ENCODE assay signal across 8 cellular contexts in the genomic region with DNA sequence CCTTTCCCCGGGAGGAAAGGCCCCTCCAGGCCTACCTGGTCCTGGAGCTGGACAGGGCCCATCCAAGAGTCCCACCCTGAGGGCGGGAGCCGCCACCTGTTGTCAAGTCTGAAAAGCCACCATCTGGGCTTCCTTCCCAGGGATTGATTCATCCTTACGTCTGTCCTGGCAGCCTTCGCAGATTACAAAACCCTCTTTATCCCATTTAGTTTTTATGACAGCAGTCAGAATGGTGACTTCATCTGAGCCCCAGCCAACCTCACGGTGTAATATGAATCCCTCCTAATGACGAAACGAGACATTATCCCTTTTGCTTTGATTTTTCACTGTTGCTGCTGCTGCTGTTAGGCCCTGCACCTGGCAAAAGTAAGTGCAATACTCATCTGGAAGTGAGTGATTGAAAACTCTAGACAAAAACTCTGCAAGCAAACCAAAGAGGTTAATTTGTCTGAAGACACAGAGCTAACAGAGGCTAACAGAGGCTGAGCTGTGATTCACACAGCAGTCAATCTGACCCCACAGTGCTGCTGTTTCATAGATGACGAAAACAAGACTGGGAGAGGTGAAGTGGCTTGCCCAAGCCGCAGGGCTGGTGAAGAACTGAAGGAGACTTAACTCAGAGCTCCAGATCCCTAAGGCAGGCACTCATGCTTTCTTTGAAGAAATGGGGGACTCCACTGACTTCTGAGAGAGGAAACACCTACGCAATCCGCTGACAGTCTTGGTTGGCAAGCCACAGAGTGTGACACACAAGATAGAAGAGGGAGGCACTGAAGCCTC. TPM values are rescaled to one million over a fixed set of nuclear protein-coding genes. Genes with fewer than 3 reads are reported as not detected.
DNase-seq lines count a peak whose midpoint lies in the region; ATAC-seq, FAIRE-seq and TF ChIP-seq lines count a peak whose summit lies in the region.

No MANE protein-coding gene starts in this region.

- H3K36me3 ChIP-seq in DND-41 (ENCODE audit: insufficient read depth, low read length) (no peaks in the 10 kb centered on the region), WERI-Rb-1 (no peaks in the 10 kb centered on the region), keratinocyte (ENCODE audit: control insufficient read depth in 2 of 2, extremely low read depth in 1 of 2, insufficient read depth in 2 of 2, low read length in 2 of 2) (no peaks in the 10 kb centered on the region), thymus (ENCODE audit: control insufficient read depth, insufficient read depth) (no peaks in the 10 kb centered on the region)

- H3K9me3 ChIP-seq in DND-41 (ENCODE audit: insufficient read depth, low read length, severe bottlenecking): no peaks in the 10 kb centered on the region
- no peaks in the 10 kb centered on the region for H3K9me3 ChIP-seq in WERI-Rb-1 (ENCODE audit: severe bottlenecking)
- H3K9me3 ChIP-seq in keratinocyte (ENCODE audit: control insufficient read depth, low read depth, low read length): no peaks in the 10 kb centered on the region
- H3K9me3 ChIP-seq in thymus (ENCODE audit: control insufficient read depth): no peaks in the 10 kb centered on the region

- H3K9me1 ChIP-seq in keratinocyte (ENCODE audit: control insufficient read depth, extremely low read depth, insufficient read depth, low read length): no peaks in the 10 kb centered on the region

- H2AFZ ChIP-seq in DND-41 (ENCODE audit: low read depth, low read length) (no peak overlapping the region), keratinocyte (ENCODE audit: control insufficient read depth, low read length) (no peak overlapping the region)

- H3K27ac ChIP-seq in DND-41 (ENCODE audit: low read length): no peak overlapping the region
- H3K27ac ChIP-seq in WERI-Rb-1: peak overlapping the region; percentile 57
- H3K27ac ChIP-seq in keratinocyte (ENCODE audit: control insufficient read depth, insufficient read depth, low read length): peak overlapping the region; percentile 77
- peak overlapping the region; percentile 38 for H3K27ac ChIP-seq in thymus (ENCODE audit: low read depth)

- TF ChIP-seq CTCF in DND-41 (IDR thresholded peaks at IDR 0.05; ENCODE audit: borderline replicate concordance, extremely low read depth, low read length, poor library complexity, severe bottlenecking) (no peak), WERI-Rb-1 (IDR thresholded peaks at IDR 0.05; ENCODE audit: low read depth, low read length) (peak; percentile 40; the same call in 1 of the 2 replicates), keratinocyte (optimal IDR thresholded peaks at IDR 0.05 in 1 of 3, IDR thresholded peaks at IDR 0.05 in 1 of 3, conservative IDR thresholded peaks at IDR 0.05 in 1 of 3; ENCODE audit: extremely low read depth in 1 of 3, insufficient read depth in 2 of 3, low read length in 3 of 3) (no peak)

- H3K4me2 ChIP-seq in DND-41 (ENCODE audit: insufficient read depth, low read length) (no peak overlapping the region), keratinocyte (ENCODE audit: control insufficient read depth, extremely low read depth, insufficient read depth, low read depth, low read length) (peak overlapping the region; percentile 60)

- no peak overlapping the region for H3K4me3 ChIP-seq in DND-41 (ENCODE audit: low read depth in 1 of 2, low read length in 2 of 2)
- no peak overlapping the region for H3K4me3 ChIP-seq in WERI-Rb-1 (ENCODE audit: low read depth, low read length)
- H3K4me3 ChIP-seq in keratinocyte (ENCODE audit: control insufficient read depth in 2 of 3, extremely low read depth in 1 of 3, insufficient read depth in 2 of 3, low read depth in 1 of 3, low read length in 3 of 3): peak overlapping the region in 1 of 3 experiments; percentile 7
- H3K4me3 ChIP-seq in thymus (ENCODE audit: low read length): no peak overlapping the region

- no peak for DNase-seq in DND-41
- peak; percentile 59 for DNase-seq in NCI-H1694 treated with DMSO at 0.1 percent for 48 hours (lab: John Stamatoyannopoulos, UW)
- DNase-seq in WERI-Rb-1: peak; percentile 95
- peak; percentile 92 for DNase-seq in keratinocyte (ENCODE audit: low read depth, low spot score)
- DNase-seq in HT-29 (ENCODE audit: low spot score): no peak
- DNase-seq in activated CD8-positive, alpha-beta memory T cell treated with anti-CD3 and anti-CD28 coated beads, Interleukin-2, amount 50 U/mL, for 48 hours: no peak

- H3K27me3 ChIP-seq in DND-41 (ENCODE audit: insufficient read depth, low read length, poor library complexity) (peaks cover 31% of the 10 kb centered on the region), WERI-Rb-1 (ENCODE audit: insufficient read depth, low read depth, severe bottlenecking) (no peaks in the 10 kb centered on the region), keratinocyte (ENCODE audit: control insufficient read depth, extremely low read depth, insufficient read depth, low read length) (no peaks in the 10 kb centered on the region), thymus (ENCODE audit: control insufficient read depth, insufficient read depth) (no peaks in the 10 kb centered on the region)

- dilution Hi-C loops in keratinocyte (cut with MboI; ENCODE audit: extremely low pct_ligation_motif_present, low sequenced_read_pairs): no loop called here

- WGBS in thymus: 79% methylated on average over 12 of the region's 12 CpGs

- H4K20me1 ChIP-seq in DND-41 (ENCODE audit: insufficient read depth, low read length): no peaks in the 10 kb centered on the region
- no peaks in the 10 kb centered on the region for H4K20me1 ChIP-seq in keratinocyte (ENCODE audit: control insufficient read depth, extremely low read depth, insufficient read depth, low read length)

- H3K9ac ChIP-seq in DND-41 (ENCODE audit: low read depth, low read length) (no peak overlapping the region), keratinocyte (ENCODE audit: control insufficient read depth, extremely low read depth, insufficient read depth, low read length) (peak overlapping the region; percentile 24)

- H3K79me2 ChIP-seq in DND-41 (ENCODE audit: insufficient read depth, low read length) (no peaks in the 10 kb centered on the region), keratinocyte (ENCODE audit: control insufficient read depth, insufficient read depth, low read length) (no peaks in the 10 kb centered on the region)

- ATAC-seq in DND-41 (ENCODE audit: insufficient read depth, low read depth) (0 out of 3 replicates have a peak, but pooled peaks have one; percentile 18), HG03378 (IDR thresholded peaks at IDR 0.05; ENCODE audit: unreplicated experiment) (no peak)

- FAIRE-seq in keratinocyte (lab: Jason Lieb, UNC): peak; percentile 98

- H3K4me1 ChIP-seq in DND-41 (ENCODE audit: insufficient read depth, low read length) (no peaks in the 10 kb centered on the region), keratinocyte (ENCODE audit: control insufficient read depth, extremely low read depth, insufficient read depth, low read length) (peaks cover 42% of the 10 kb centered on the region), thymus (ENCODE audit: control insufficient read depth, insufficient read depth, low read length) (no peaks in the 10 kb centered on the region)

RNA-seq across cellular contexts. Expression of a gene that starts 30.0 kb away (rescaled TPM):
- polyA plus RNA-seq in keratinocyte (13.1 to 31.2 TPM (median 16.0 TPM) in 3 replicates), thymus (247 TPM)
- polyA plus RNA-seq in keratinocyte (2011; ENCODE audit: low read depth): 12.2 TPM
- 13.8 and 57.6 TPM in 2 replicates for polyA plus RNA-seq in keratinocyte (2011; cell fraction: cytosol; rRNA removed)
- 13.4 and 38.0 TPM in 2 replicates for polyA plus RNA-seq in keratinocyte (2011; cell fraction: nucleus; rRNA removed)
- 11.8 and 21.1 TPM in 2 replicates for polyA plus RNA-seq in keratinocyte (2012; ENCODE audit: low replicate concordance)
- 0.92 to 3.0 TPM (median 2.2 TPM) in 3 replicates for polyA minus RNA-seq in keratinocyte
- polyA minus RNA-seq in keratinocyte (2011; cell fraction: cytosol; rRNA and poly(A)+ RNA removed): not detected
- polyA minus RNA-seq in keratinocyte (2011; cell fraction: nucleus; rRNA and poly(A)+ RNA removed): 4.7 and 9.0 TPM in 2 replicates
- not detected in 2 replicates for total RNA-seq in HT-29 (2014; rRNA removed; shearing (Covaris generic))

RNA-seq across cellular contexts. Expression of a gene that starts 45.3 kb away (rescaled TPM):
- polyA plus RNA-seq in keratinocyte (1,608 to 5,801 TPM (median 2,598 TPM) in 3 replicates), thymus (654 TPM)
- polyA plus RNA-seq in keratinocyte (2011; ENCODE audit: low read depth): 9,460 TPM
- polyA plus RNA-seq in keratinocyte (2011; cell fraction: cytosol; rRNA removed): 2,886 and 4,097 TPM in 2 replicates
- 986 and 1,204 TPM in 2 replicates for polyA plus RNA-seq in keratinocyte (2011; cell fraction: nucleus; rRNA removed)
- polyA plus RNA-seq in keratinocyte (2012; ENCODE audit: low replicate concordance): 5,777 and 7,954 TPM in 2 replicates
- 688 to 4,480 TPM (median 1,878 TPM) in 3 replicates for polyA minus RNA-seq in keratinocyte
- polyA minus RNA-seq in keratinocyte (2011; cell fraction: cytosol; rRNA and poly(A)+ RNA removed): 8,278 TPM
- 423 and 447 TPM in 2 replicates for polyA minus RNA-seq in keratinocyte (2011; cell fraction: nucleus; rRNA and poly(A)+ RNA removed)
- total RNA-seq in HT-29 (2014; rRNA removed; shearing (Covaris generic)): 2,272 and 2,428 TPM in 2 replicates

RNA-seq across cellular contexts. Expression of a gene that starts 50.3 kb away (rescaled TPM):
- polyA plus RNA-seq in keratinocyte: 0.20 to 0.76 TPM (median 0.24 TPM) in 3 replicates
- polyA plus RNA-seq in keratinocyte (2011; ENCODE audit: low read depth): not detected
- 0.22 and 0.74 TPM in 2 replicates for polyA plus RNA-seq in keratinocyte (2011; cell fraction: cytosol; rRNA removed)
- polyA plus RNA-seq in keratinocyte (2011; cell fraction: nucleus; rRNA removed): not detected in 2 replicates
- polyA plus RNA-seq in keratinocyte (2012; ENCODE audit: low replicate concordance): 0.57 and 1.0 TPM in 2 replicates
- polyA minus RNA-seq in keratinocyte: not detected in 3 replicates
- polyA minus RNA-seq in keratinocyte (2011; cell fraction: cytosol; rRNA and poly(A)+ RNA removed): not detected
- polyA minus RNA-seq in keratinocyte (2011; cell fraction: nucleus; rRNA and poly(A)+ RNA removed): not detected in 2 replicates
- polyA plus RNA-seq in thymus: 0.87 TPM
- total RNA-seq in HT-29 (2014; rRNA removed; shearing (Covaris generic)): 4.0 and 9.8 TPM in 2 replicates

RNA-seq across cellular contexts. Expression of a gene that starts 55.1 kb away (rescaled TPM):
- polyA plus RNA-seq in keratinocyte (21.4 to 40.2 TPM (median 26.7 TPM) in 3 replicates), thymus (305 TPM)
- polyA plus RNA-seq in keratinocyte (2011; ENCODE audit: low read depth): 10.6 TPM
- polyA plus RNA-seq in keratinocyte (2011; cell fraction: cytosol; rRNA removed): 34.4 and 39.6 TPM in 2 replicates
- 24.4 and 25.2 TPM in 2 replicates for polyA plus RNA-seq in keratinocyte (2011; cell fraction: nucleus; rRNA removed)
- polyA plus RNA-seq in keratinocyte (2012; ENCODE audit: low replicate concordance): 26.4 and 34.9 TPM in 2 replicates
- polyA minus RNA-seq in keratinocyte: 6.5 to 13.9 TPM (median 6.6 TPM) in 3 replicates
- polyA minus RNA-seq in keratinocyte (2011; cell fraction: cytosol; rRNA and poly(A)+ RNA removed): 12.3 TPM
- 4.0 and 9.2 TPM in 2 replicates for polyA minus RNA-seq in keratinocyte (2011; cell fraction: nucleus; rRNA and poly(A)+ RNA removed)
- 694 and 702 TPM in 2 replicates for total RNA-seq in HT-29 (2014; rRNA removed; shearing (Covaris generic))

RNA-seq across cellular contexts. Expression of a gene that starts 58.6 kb away (rescaled TPM):
- polyA plus RNA-seq in keratinocyte (12.6 to 24.0 TPM (median 15.1 TPM) in 3 replicates), thymus (2.6 TPM)
- 1.9 TPM for polyA plus RNA-seq in keratinocyte (2011; ENCODE audit: low read depth)
- 10.1 and 13.0 TPM in 2 replicates for polyA plus RNA-seq in keratinocyte (2011; cell fraction: cytosol; rRNA removed)
- 47.3 and 67.5 TPM in 2 replicates for polyA plus RNA-seq in keratinocyte (2011; cell fraction: nucleus; rRNA removed)
- 5.7 and 8.9 TPM in 2 replicates for polyA plus RNA-seq in keratinocyte (2012; ENCODE audit: low replicate concordance)
- polyA minus RNA-seq in keratinocyte: 11.7 to 24.9 TPM (median 20.5 TPM) in 3 replicates
- 8.2 TPM for polyA minus RNA-seq in keratinocyte (2011; cell fraction: cytosol; rRNA and poly(A)+ RNA removed)
- polyA minus RNA-seq in keratinocyte (2011; cell fraction: nucleus; rRNA and poly(A)+ RNA removed): 4.5 and 6.0 TPM in 2 replicates
- total RNA-seq in HT-29 (2014; rRNA removed; shearing (Covaris generic)): 2.6 and 4.9 TPM in 2 replicates

Comparison
In these comparisons a context has a peak if more than half of its experiments do, and no peak if none do; other contexts are left out.
1. DNase-seq: peak in NCI-H1694 treated with DMSO at 0.1 percent for 48 hours (single experiment), WERI-Rb-1 (single experiment) and keratinocyte (single experiment); none in DND-41 (single experiment), HT-29 (single experiment) and activated CD8-positive, alpha-beta memory T cell treated with anti-CD3 and anti-CD28 coated beads, Interleukin-2, amount 50 U/mL, for 48 hours (single experiment).